In genomic region chr19:19261350-19262189, GRCh38 we compare ENCODE assay signal across 10 cellular contexts. TPM values are rescaled to one million over a fixed set of nuclear protein-coding genes. Genes with fewer than 3 reads are reported as not detected.
DNase-seq lines count a peak whose midpoint lies in the region; ATAC-seq and TF ChIP-seq lines count a peak whose summit lies in the region.
"Had no signal": no experiment of that assay in that cellular context is flagged by ENCODE, and none has a peak within 500 bp of the region (broad histone marks: within the 10 kb centered on the region; RNA-seq: fewer than 3 reads in every experiment).

No MANE protein-coding gene starts in this region.

- intact Hi-C loops in left ventricle myocardium inferior (cut with micrococcal nuclease) = no loop called here
- intact Hi-C loops in OCI-LY7 (cut with micrococcal nuclease; ENCODE audit: unreplicated experiment) = no loop called here

- ATAC-seq in stimulated activated effector memory CD8-positive, alpha-beta T cell treated with anti-CD3 and anti-CD28 coated beads, Interleukin-12 subunit alpha, Interleukin-12 subunit beta, amount 100 ng/mL, for 72 hours = no peak
- ATAC-seq in GM19452 (IDR thresholded peaks at IDR 0.05; ENCODE audit: unreplicated experiment) = no peak

- peak overlapping the region; percentile 19 for H3K4me3 Mint-ChIP-seq in stimulated activated effector memory CD8-positive, alpha-beta T cell treated with anti-CD3 and anti-CD28 coated beads, Interleukin-12 subunit alpha, Interleukin-12 subunit beta, amount 100 ng/mL, for 72 hours

- BruUV-seq in OCI-LY7 (replicated peaks; lab: Mats Ljungman, UMichigan) = no TSS peak

- no peak overlapping the region for H3K9ac ChIP-seq in Karpas-422 (ENCODE audit: low read length)

- no peaks in the 10 kb centered on the region for H3K36me3 Mint-ChIP-seq in stimulated activated effector memory CD8-positive, alpha-beta T cell treated with anti-CD3 and anti-CD28 coated beads, Interleukin-12 subunit alpha, Interleukin-12 subunit beta, amount 100 ng/mL, for 72 hours

- DNase-seq in DMS53 (lab: John Stamatoyannopoulos, UW) = peak; percentile 14
- DNase-seq in DMS53 treated with DMSO at 0.1 percent for 48 hours (lab: John Stamatoyannopoulos, UW; ENCODE audit: unreplicated experiment) = no peak
- DNase-seq in SIG-M5 (lab: John Stamatoyannopoulos, UW) = peak; percentile 5
- DNase-seq in left ventricle myocardium inferior = no peak
- no peak for DNase-seq in stimulated activated effector memory CD8-positive, alpha-beta T cell treated with anti-CD3 and anti-CD28 coated beads, Interleukin-12 subunit alpha, Interleukin-12 subunit beta, amount 100 ng/mL, for 72 hours (ENCODE audit: low spot score in 2 of 2)
- DNase-seq in Karpas-422 = no peak
- no peak for DNase-seq in OCI-LY7 (ENCODE audit: low spot score)
- DNase-seq: NCI-H510A treated with DMSO at 0.1 percent for 48 hours had no signal

- H3K27ac ChIP-seq in left ventricle myocardium inferior (replicated peaks) = no peak overlapping the region
- H3K27ac ChIP-seq in Karpas-422 (ENCODE audit: low read length) = no peak overlapping the region
- no peak overlapping the region for H3K27ac ChIP-seq in OCI-LY7 (ENCODE audit: low read depth, low read length, poor library complexity, severe bottlenecking)

- no peaks in the 10 kb centered on the region for H3K36me3 ChIP-seq in left ventricle myocardium inferior
- H3K36me3 ChIP-seq in Karpas-422 (ENCODE audit: insufficient read depth, low read length) = no peaks in the 10 kb centered on the region
- no peaks in the 10 kb centered on the region for H3K36me3 ChIP-seq in OCI-LY7 (ENCODE audit: insufficient read depth, low read length)

- H3K9me2 ChIP-seq in Karpas-422 (replicated peaks; ENCODE audit: insufficient read depth, low read length) (no peaks in the 10 kb centered on the region), OCI-LY7 (ENCODE audit: insufficient read depth, low read length) (no peaks in the 10 kb centered on the region)

- H3K79me2 ChIP-seq in Karpas-422 (ENCODE audit: low read length) (no peaks in the 10 kb centered on the region), OCI-LY7 (ENCODE audit: insufficient read depth, low read depth, low read length) (no peaks in the 10 kb centered on the region)

- H3K27ac Mint-ChIP-seq in stimulated activated effector memory CD8-positive, alpha-beta T cell treated with anti-CD3 and anti-CD28 coated beads, Interleukin-12 subunit alpha, Interleukin-12 subunit beta, amount 100 ng/mL, for 72 hours = no peak overlapping the region

- TF ChIP-seq CTCF in left ventricle myocardium inferior (IDR thresholded peaks at IDR 0.05; ENCODE audit: borderline replicate concordance) = no peak
- TF ChIP-seq CTCF in OCI-LY7 (conservative IDR thresholded peaks at IDR 0.05; ENCODE audit: low read length) = no peak

- peaks cover 6% of the 10 kb centered on the region for H3K4me1 ChIP-seq in left ventricle myocardium inferior
- H3K4me1 ChIP-seq in Karpas-422 (ENCODE audit: low read length) = no peaks in the 10 kb centered on the region
- no peaks in the 10 kb centered on the region for H3K4me1 ChIP-seq in OCI-LY7 (ENCODE audit: insufficient read depth, low read length, poor library complexity, severe bottlenecking)

- CTCF ChIA-PET in OCI-LY7 (lab: Charles Lee; ENCODE audit: unreplicated experiment) = interaction anchor here (0.6 kb wide), 1 partner anchor 31 kb away, joined by 13 read pairs; no protein-coding TSS in a partner anchor

- H3K4me2 ChIP-seq in Karpas-422 (ENCODE audit: low read depth, low read length, poor library complexity, severe bottlenecking) (no peak overlapping the region), OCI-LY7 (ENCODE audit: low read length) (no peak overlapping the region)

- no peaks in the 10 kb centered on the region for H4K20me1 ChIP-seq in Karpas-422 (ENCODE audit: insufficient read depth, low read depth, low read length)
- H4K20me1 ChIP-seq in OCI-LY7 (ENCODE audit: insufficient read depth, low read length) = no peaks in the 10 kb centered on the region

- no peaks in the 10 kb centered on the region for H3K9me3 Mint-ChIP-seq in stimulated activated effector memory CD8-positive, alpha-beta T cell treated with anti-CD3 and anti-CD28 coated beads, Interleukin-12 subunit alpha, Interleukin-12 subunit beta, amount 100 ng/mL, for 72 hours

- H3K4me3 ChIP-seq in left ventricle myocardium inferior (peak overlapping the region; percentile 35), Karpas-422 (ENCODE audit: low read length) (no peak overlapping the region), OCI-LY7 (ENCODE audit: low read depth, low read length, poor library complexity, severe bottlenecking) (no peak overlapping the region)

- H3K4me1 Mint-ChIP-seq in stimulated activated effector memory CD8-positive, alpha-beta T cell treated with anti-CD3 and anti-CD28 coated beads, Interleukin-12 subunit alpha, Interleukin-12 subunit beta, amount 100 ng/mL, for 72 hours = peaks cover 10% of the 10 kb centered on the region

- H2AFZ ChIP-seq in Karpas-422 (ENCODE audit: low read length) (no peak overlapping the region), OCI-LY7 (ENCODE audit: low read length) (no peak overlapping the region)

- POLR2A ChIA-PET in OCI-LY7 (lab: Charles Lee) = no interaction called here

- H3K9me3 ChIP-seq in left ventricle myocardium inferior (replicated peaks) (peaks cover 4% of the 10 kb centered on the region), Karpas-422 (ENCODE audit: low read length) (no peaks in the 10 kb centered on the region), OCI-LY7 (ENCODE audit: low read length) (no peaks in the 10 kb centered on the region)

- H3K27me3 ChIP-seq in left ventricle myocardium inferior (ENCODE audit: low read depth) = peaks cover 83% of the 10 kb centered on the region
- no peaks in the 10 kb centered on the region for H3K27me3 ChIP-seq in Karpas-422 (ENCODE audit: low read length)

RNA-seq across cellular contexts. Expression of gene TM6SF2, which starts 11.5 kb away (rescaled TPM):
- total RNA-seq in left ventricle myocardium inferior = 0.30 TPM
- not detected in 2 replicates for total RNA-seq in Karpas-422 (2014; rRNA removed; shearing (Covaris generic); ENCODE audit: low replicate concordance)
- total RNA-seq in OCI-LY7 (2014; rRNA removed; shearing (Covaris generic)) = not detected in 2 replicates
- not detected in 2 replicates for total RNA-seq in OCI-LY7 (2022)
- total RNA-seq: A172 had no signal

RNA-seq across cellular contexts. Expression of gene NCAN, which starts 49.8 kb away (rescaled TPM):
- total RNA-seq in left ventricle myocardium inferior (not detected), OCI-LY7 (2022) (not detected in 2 replicates)
- total RNA-seq in Karpas-422 (2014; rRNA removed; shearing (Covaris generic); ENCODE audit: low replicate concordance) = not detected in 2 replicates
- not detected in 2 replicates for total RNA-seq in OCI-LY7 (2014; rRNA removed; shearing (Covaris generic))
- total RNA-seq: A172 had no signal

RNA-seq across cellular contexts. Expression of gene NR2C2AP, which starts 58.4 kb away (rescaled TPM):
- total RNA-seq in left ventricle myocardium inferior (6.3 TPM), OCI-LY7 (2022) (21.2 and 27.3 TPM in 2 replicates)
- 6.9 and 21.4 TPM in 2 replicates for total RNA-seq in Karpas-422 (2014; rRNA removed; shearing (Covaris generic); ENCODE audit: low replicate concordance)
- total RNA-seq in OCI-LY7 (2014; rRNA removed; shearing (Covaris generic)) = 28.6 and 29.7 TPM in 2 replicates

RNA-seq across cellular contexts. Expression of gene SUGP1, which starts 58.7 kb away (rescaled TPM):
- total RNA-seq in left ventricle myocardium inferior (44.7 TPM), OCI-LY7 (2022) (61.4 and 64.2 TPM in 2 replicates)
- 21.4 and 49.5 TPM in 2 replicates for total RNA-seq in Karpas-422 (2014; rRNA removed; shearing (Covaris generic); ENCODE audit: low replicate concordance)
- total RNA-seq in OCI-LY7 (2014; rRNA removed; shearing (Covaris generic)) = 34.6 and 37.9 TPM in 2 replicates

RNA-seq across cellular contexts. Expression of gene MAU2, which starts 59.1 kb away (rescaled TPM):
- total RNA-seq in left ventricle myocardium inferior (33.0 TPM), OCI-LY7 (2022) (81.7 and 103 TPM in 2 replicates)
- 37.3 and 44.6 TPM in 2 replicates for total RNA-seq in Karpas-422 (2014; rRNA removed; shearing (Covaris generic); ENCODE audit: low replicate concordance)
- 31.9 and 58.7 TPM in 2 replicates for total RNA-seq in OCI-LY7 (2014; rRNA removed; shearing (Covaris generic))

Comparison
In these comparisons a context has a peak if more than half of its experiments do, and no peak if none do; other contexts are left out.
1. DNase-seq: peak in DMS53 (single experiment) and SIG-M5 (single experiment); none in DMS53 treated with DMSO at 0.1 percent for 48 hours (single experiment), left ventricle myocardium inferior (single experiment), stimulated activated effector memory CD8-positive, alpha-beta T cell treated with anti-CD3 and anti-CD28 coated beads, Interleukin-12 subunit alpha, Interleukin-12 subunit beta, amount 100 ng/mL, for 72 hours (0 of 2), Karpas-422 (single experiment) and OCI-LY7 (single experiment).